Comparison of ENCODE assay signal across 2 cellular contexts in the genomic region with DNA sequence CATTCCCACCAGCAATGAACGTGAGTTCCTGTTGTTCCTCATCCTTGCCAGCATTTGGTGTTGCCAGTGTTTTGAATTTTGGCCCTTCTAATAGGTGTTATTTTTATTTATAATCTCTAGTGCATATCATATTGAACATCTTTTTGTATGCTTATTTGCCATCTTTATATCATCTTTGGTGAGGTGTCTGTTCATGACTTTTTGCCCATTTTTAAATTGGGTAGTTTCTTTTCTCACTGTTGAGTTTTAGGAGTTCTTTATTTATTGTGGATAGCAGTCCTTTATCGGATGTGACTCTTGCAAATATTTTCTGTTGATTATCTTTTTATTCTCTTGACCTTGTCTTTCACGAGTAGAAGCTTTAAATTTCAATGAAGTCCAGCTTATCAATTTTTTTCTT.
TF ChIP-seq lines count a peak whose summit lies in the region.

No MANE protein-coding gene starts in this region.

TF ChIP-seq in HEK293, 187 proteins besides CTCF, POLR2A, EP300 and RAD21 (continued from another document):
- no peak for TF ChIP-seq REST (tag by site-specific recombination; IDR thresholded peaks at IDR 0.05)
- no peak for TF ChIP-seq ZXDB (tag by site-specific recombination; IDR thresholded peaks at IDR 0.05)
- TF ChIP-seq SP3 (tag by site-specific recombination; IDR thresholded peaks at IDR 0.05): no peak
- no peak for TF ChIP-seq ZNF221 (tag by site-specific recombination; IDR thresholded peaks at IDR 0.05; ENCODE audit: borderline replicate concordance)
- no peak for TF ChIP-seq ZNF768 (tag by site-specific recombination; IDR thresholded peaks at IDR 0.05)
- 0 out of 2 replicates have a peak, but pooled peaks have one; percentile 23 for TF ChIP-seq ZNF341 (tag by site-specific recombination; IDR thresholded peaks at IDR 0.05; ENCODE audit: low read depth)
- TF ChIP-seq ZNF391 (tag by site-specific recombination; IDR thresholded peaks at IDR 0.05; ENCODE audit: borderline replicate concordance, low read depth): no peak
- TF ChIP-seq ZNF174 (tag by site-specific recombination; IDR thresholded peaks at IDR 0.05): no peak
- no peak for TF ChIP-seq TCF7L2 (IDR thresholded peaks at IDR 0.05; ENCODE audit: borderline replicate concordance, low read depth, low read length)
- no peak for TF ChIP-seq ZBTB17 (tag by site-specific recombination; IDR thresholded peaks at IDR 0.05)
- 0 out of 2 replicates have a peak, but pooled peaks have one; percentile 43 for TF ChIP-seq ZNF280D (tag by site-specific recombination; IDR thresholded peaks at IDR 0.05)
- TF ChIP-seq ZNF146 (tag by site-specific recombination; IDR thresholded peaks at IDR 0.05): no peak

TF ChIP-seq in K562, 482 proteins besides CTCF, POLR2A, EP300 and RAD21 (continued from another document):
- TF ChIP-seq RBM25 (IDR thresholded peaks at IDR 0.05; ENCODE audit: low read depth, low read length, severe bottlenecking) (peak; percentile 20), ETV1 (tag; conservative IDR thresholded peaks at IDR 0.05; ENCODE audit: low read depth) (no peak), TRIM28 (IDR thresholded peaks at IDR 0.05) (peak; percentile 48; the same call in 1 of the 2 replicates), CBX3 (IDR thresholded peaks at IDR 0.05; ENCODE audit: borderline replicate concordance in 1 of 2, low read length in 2 of 2) (peak in 1 of 2 experiments; percentile 51; a peak in 1 of 3 replicates), CTBP1 (IDR thresholded peaks at IDR 0.05; ENCODE audit: borderline replicate concordance) (no peak), RBM34 (IDR thresholded peaks at IDR 0.05; ENCODE audit: borderline replicate concordance, insufficient read depth, low read length) (no peak), TRIM24 (IDR thresholded peaks at IDR 0.05) (peak in 1 of 2 experiments; percentile 44; a peak in 1 of 4 replicates), ZNF280A (IDR thresholded peaks at IDR 0.05; ENCODE audit: low read depth, partially characterized antibody) (peak; percentile 26), AFF1 (IDR thresholded peaks at IDR 0.05; ENCODE audit: low read depth in 1 of 2, partially characterized antibody in 2 of 2) (peak in 1 of 2 experiments; percentile 99)
- TF ChIP-seq, protein P1, sequence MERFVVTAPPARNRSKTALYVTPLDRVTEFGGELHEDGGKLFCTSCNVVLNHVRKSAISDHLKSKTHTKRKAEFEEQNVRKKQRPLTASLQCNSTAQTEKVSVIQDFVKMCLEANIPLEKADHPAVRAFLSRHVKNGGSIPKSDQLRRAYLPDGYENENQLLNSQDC (CRISPR knock-in tag; IDR thresholded peaks at IDR 0.05): no peak
